Comparison of ENCODE assay signal across 8 cellular contexts in genomic region chr6:151390276-151391020, GRCh38. TPM values are rescaled to one million over a fixed set of nuclear protein-coding genes. Genes with fewer than 3 reads are reported as not detected.
DNase-seq lines count a peak whose midpoint lies in the region; ATAC-seq and TF ChIP-seq lines count a peak whose summit lies in the region.

No MANE protein-coding gene starts in this region.

- H3K27me3 ChIP-seq in dorsolateral prefrontal cortex, result no peaks in the 10 kb centered on the region

- H3K27ac ChIP-seq in dorsolateral prefrontal cortex, result peak overlapping the region; percentile 93 to 100 (median 99)

- peak; percentile 78 for ATAC-seq in GM19438 (IDR thresholded peaks at IDR 0.05; ENCODE audit: low read depth, unreplicated experiment)
- peak; percentile 84 for ATAC-seq in HG03571 (IDR thresholded peaks at IDR 0.05; ENCODE audit: unreplicated experiment)

- H3K4me1 Mint-ChIP-seq in CD14-positive monocyte, result peaks cover 50% of the 10 kb centered on the region
- peaks cover 63% of the 10 kb centered on the region for H3K4me1 Mint-ChIP-seq in activated CD4-positive, alpha-beta memory T cell treated with anti-CD3 and anti-CD28 coated beads for 36 hours (ENCODE audit: low read depth)

- CTCF ChIA-PET in activated CD4-positive, alpha-beta memory T cell treated with anti-CD3 and anti-CD28 coated beads for 36 hours (lab: Charles Lee), result interaction anchor here (1.0 to 1.5 kb wide), 6 partner anchors 16 to 499 kb away, joined by 3 to 4 read pairs (median 4); no protein-coding TSS in a partner anchor

- DNase-seq in CD14-positive monocyte (ENCODE audit: low spot score), result peak; percentile 97
- DNase-seq in NCI-H774 (lab: John Stamatoyannopoulos, UW), result peak; percentile 99
- peak; percentile 99 for DNase-seq in activated CD4-positive, alpha-beta memory T cell treated with anti-CD3 and anti-CD28 coated beads for 36 hours
- peak; percentile 88 to 98 (median 96) for DNase-seq in dorsolateral prefrontal cortex
- DNase-seq in lower leg skin (ENCODE audit: low spot score in 2 of 2), result peak; percentile 96 to 99
- peak; percentile 97 to 99 for DNase-seq in stimulated activated CD4-positive, alpha-beta T cell treated with anti-CD3 and anti-CD28 coated beads, Interleukin-4, amount 100 ng/mL, for 4 hours

- H3K27me3 Mint-ChIP-seq in CD14-positive monocyte (ENCODE audit: low read depth in 3 of 3), result no peaks in the 10 kb centered on the region
- H3K27me3 Mint-ChIP-seq in activated CD4-positive, alpha-beta memory T cell treated with anti-CD3 and anti-CD28 coated beads for 36 hours, result no peaks in the 10 kb centered on the region

- POLR2A ChIA-PET in activated CD4-positive, alpha-beta memory T cell treated with anti-CD3 and anti-CD28 coated beads for 36 hours (lab: Charles Lee), result interaction anchor here (0.5 to 2.0 kb wide), 7 partner anchors 10 to 1593 kb away, joined by 3 to 16 read pairs (median 12); partner anchors contain the start of genes FBXO5 and RMND1

- peaks cover 1 to 17% of the 10 kb centered on the region in 2 donors for H3K36me3 Mint-ChIP-seq in CD14-positive monocyte
- peaks cover 13% of the 10 kb centered on the region for H3K36me3 Mint-ChIP-seq in activated CD4-positive, alpha-beta memory T cell treated with anti-CD3 and anti-CD28 coated beads for 36 hours

- H3K27ac Mint-ChIP-seq in CD14-positive monocyte, result peak overlapping the region in 4 of 7 donors; percentile 37 to 88 (median 58)
- peak overlapping the region; percentile 72 for H3K27ac Mint-ChIP-seq in activated CD4-positive, alpha-beta memory T cell treated with anti-CD3 and anti-CD28 coated beads for 36 hours

- H3K4me3 Mint-ChIP-seq in CD14-positive monocyte, result peak overlapping the region; percentile 48 to 66
- H3K4me3 Mint-ChIP-seq in activated CD4-positive, alpha-beta memory T cell treated with anti-CD3 and anti-CD28 coated beads for 36 hours, result peak overlapping the region; percentile 98

- intact Hi-C loops in CD14-positive monocyte (cut with micrococcal nuclease), result loop anchor here (2.0 to 10.0 kb wide), 4 partner anchors 62 to 1584 kb away; partner anchors contain the start of gene RMND1 (in 2 of the 2)
- intact Hi-C loops in activated CD4-positive, alpha-beta memory T cell treated with anti-CD3 and anti-CD28 coated beads for 36 hours (cut with micrococcal nuclease), result loop anchor here (1.0 to 5.0 kb wide), 8 partner anchors 10 to 1823 kb away; partner anchors contain the start of genes GINM1 and RMND1
- intact Hi-C loops in dorsolateral prefrontal cortex (cut with DNase I), result loop anchor here (1.0 to 5.0 kb wide), 3 partner anchors 53 to 87 kb away; partner anchors contain the start of gene RMND1 (in 2 of the 2)
- intact Hi-C loops in lower leg skin (cut with DNase I; ENCODE audit: low total_unique reads), result no loop called here

- 0 to 1% methylated on average over 22 to 61 of the region's 105 CpGs for WGBS in lower leg skin, 2 donors

- no peak for TF ChIP-seq CTCF in CD14-positive monocyte (IDR thresholded peaks at IDR 0.05)
- TF ChIP-seq CTCF in dorsolateral prefrontal cortex (IDR thresholded peaks at IDR 0.05 in 54 of 56, conservative IDR thresholded peaks at IDR 0.05 in 2 of 56; ENCODE audit: low read depth in 1 of 56, partially characterized antibody in 56 of 56), result peak in 13 of 56 donors; percentile 2 to 33 (median 16)
- TF ChIP-seq CTCF in lower leg skin (IDR thresholded peaks at IDR 0.05), result no peak

- H3K9me3 Mint-ChIP-seq in CD14-positive monocyte, result no peaks in the 10 kb centered on the region
- no peaks in the 10 kb centered on the region for H3K9me3 Mint-ChIP-seq in activated CD4-positive, alpha-beta memory T cell treated with anti-CD3 and anti-CD28 coated beads for 36 hours

- TF ChIP-seq POLR2A in lower leg skin (IDR thresholded peaks at IDR 0.05), result no peak

- H3K4me3 ChIP-seq in dorsolateral prefrontal cortex (peak overlapping the region; percentile 49 to 99 (median 94)), lower leg skin (ENCODE audit: low read depth, poor library complexity, severe bottlenecking) (peak overlapping the region; percentile 79)

RNA-seq across cellular contexts. Expression of gene ZBTB2, which starts 0.9 kb away (rescaled TPM):
- 1 to 10 TPM; 7.2 to 9.6 TPM for polyA plus RNA-seq in CD14-positive monocyte
- 10 to 100 TPM; 14.0 to 15.6 TPM for total RNA-seq in activated CD4-positive, alpha-beta memory T cell treated with anti-CD3 and anti-CD28 coated beads for 36 hours
- total RNA-seq in dorsolateral prefrontal cortex (10 to 100 TPM in 7 of 120 experiments, 1 to 10 TPM in 113; 4.4 to 12.5 (median 7.1) TPM), lower leg skin (10 to 100 TPM; 10.9 to 12.3 (median 11.3) TPM)

Comparison
In these comparisons a context has a peak if more than half of its experiments do, and no peak if none do; other contexts are left out.
1. Peak in every context shown above with its lines: DNase-seq, ATAC-seq, H3K4me3 ChIP-seq and H3K27ac ChIP-seq.